Comparison of ENCODE assay signal across 11 cellular contexts in genomic region chr1:201013991-201014815, GRCh38. TPM values are rescaled to one million over a fixed set of nuclear protein-coding genes. Genes with fewer than 3 reads are reported as not detected.
A peak's percentile ranks its signal among the peaks of the same experiment; 100 is the strongest.
DNase-seq lines count a peak whose midpoint lies in the region; ATAC-seq, FAIRE-seq and TF ChIP-seq lines count a peak whose summit lies in the region.
"Had no signal": no experiment of that assay in that cellular context is flagged by ENCODE, and none has a peak within 500 bp of the region (broad histone marks: within the 10 kb centered on the region; RNA-seq: fewer than 3 reads in every experiment).

No MANE protein-coding gene starts in this region.

- no peak for TF ChIP-seq POLR2A in A549 (IDR thresholded peaks at IDR 0.05; ENCODE audit: low read length)

- H3K4me1 ChIP-seq in A549: peaks cover 45% of the 10 kb centered on the region

- H3K27ac ChIP-seq in A549 (no peak overlapping the region), cingulate gyrus (ENCODE audit: low read depth, low read length) (peak overlapping the region; percentile 79)

- CTCF ChIA-PET in A549 (lab: Yijun Ruan, JAX): interaction anchor here (0.8 to 2.5 kb wide), 4 partner anchors 12 to 54 kb away, joined by 3 to 9 read pairs (median 4); no protein-coding TSS in a partner anchor

- DNase-seq in A549 (ENCODE audit: low read depth in 1 of 2, low spot score in 1 of 2) (no peak), H7 (peak; percentile 94), midbrain (lab: John Stamatoyannopoulos, UW) (peak; percentile 57), germinal center (ENCODE audit: low spot score) (no peak), GM19240 (ENCODE audit: insufficient read length, low spot score) (no peak)
- no peak for DNase-seq in activated T-cell treated with anti-CD3 and anti-CD28 coated beads, Interleukin-2, amount 50 U/mL, for 1 hour
- DNase-seq: MM.1S, NCI-H69 had no signal

- no peak for TF ChIP-seq EP300 in A549 (IDR thresholded peaks at IDR 0.05)

- H3K4me2 ChIP-seq in A549: no peak overlapping the region

- no peak for FAIRE-seq in A549 (lab: Jason Lieb, UNC)

- ATAC-seq in A549: no peak
- ATAC-seq in GM21390 (IDR thresholded peaks at IDR 0.05; ENCODE audit: unreplicated experiment): no peak

- no peaks in the 10 kb centered on the region for H3K27me3 ChIP-seq in H7 (ENCODE audit: control insufficient read depth, insufficient read depth, low read length)

- H3K36me3 ChIP-seq in H7 (replicated peaks; ENCODE audit: control insufficient read depth, insufficient read depth, low read length): no peaks in the 10 kb centered on the region

- TF ChIP-seq RAD21 in A549 (conservative IDR thresholded peaks at IDR 0.05 in 1 of 2, IDR thresholded peaks at IDR 0.05 in 1 of 2): no peak

- 93% methylated on average over 33 of the region's 33 CpGs for WGBS in A549 (ENCODE audit: missing lambda C conversion rate)

- POLR2A ChIA-PET in A549 (lab: Yijun Ruan, JAX): interaction anchor here (0.5 kb wide), 1 partner anchor 1327 kb away, joined by 3 read pairs; no protein-coding TSS in a partner anchor

- no peak overlapping the region for H3K4me3 ChIP-seq in A549
- no peak overlapping the region for H3K4me3 ChIP-seq in H7 (ENCODE audit: insufficient read depth, low read depth, low read length)
- H3K4me3 ChIP-seq: lung had no signal

- H3K9me3 ChIP-seq in A549: no peaks in the 10 kb centered on the region

- no peak for TF ChIP-seq CTCF in A549 (IDR thresholded peaks at IDR 0.05)

TF ChIP-seq in A549, 52 proteins besides CTCF, POLR2A, EP300 and RAD21:
- no peak for TF ChIP-seq RFX5 (IDR thresholded peaks at IDR 0.05)
- peak; percentile 38 for TF ChIP-seq MAFK (IDR thresholded peaks at IDR 0.05; ENCODE audit: partially characterized antibody)

RNA-seq across cellular contexts. Expression of gene KIF21B, which starts 9.3 kb away (rescaled TPM):
- polyA plus RNA-seq in A549 (2011; rRNA removed) (3.6 and 3.8 TPM in 2 replicates), A549 (2017; fragmentation: RNase III; extraction: RNeasy Plus Mini Kit Qiagen cat#74134 plus additional on column Dnase treatment) (1.3 to 1.5 TPM (median 1.4 TPM) in 3 replicates)
- 2.7 and 3.6 TPM in 2 replicates for polyA plus RNA-seq in A549 (2012; cell fraction: cytosol; rRNA removed)
- 10.1 and 11.6 TPM in 2 replicates for polyA plus RNA-seq in A549 (2012; cell fraction: nucleus; rRNA removed)
- 5.2 and 7.1 TPM in 2 replicates for polyA minus RNA-seq in A549 (2011; rRNA and poly(A)+ RNA removed)
- total RNA-seq in H7 (2014; rRNA removed; shearing (Covaris generic)): 12.7 and 14.1 TPM in 2 replicates

Comparison
In these comparisons a context has a peak if more than half of its experiments do, and no peak if none do; other contexts are left out.
1. DNase-seq: peak in H7 (single experiment) and midbrain (single experiment); none in A549 (0 of 2), germinal center (single experiment), GM19240 (single experiment) and activated T-cell treated with anti-CD3 and anti-CD28 coated beads, Interleukin-2, amount 50 U/mL, for 1 hour (single experiment).